17 cellular contexts compared by ENCODE assay signal in the genomic region with DNA sequence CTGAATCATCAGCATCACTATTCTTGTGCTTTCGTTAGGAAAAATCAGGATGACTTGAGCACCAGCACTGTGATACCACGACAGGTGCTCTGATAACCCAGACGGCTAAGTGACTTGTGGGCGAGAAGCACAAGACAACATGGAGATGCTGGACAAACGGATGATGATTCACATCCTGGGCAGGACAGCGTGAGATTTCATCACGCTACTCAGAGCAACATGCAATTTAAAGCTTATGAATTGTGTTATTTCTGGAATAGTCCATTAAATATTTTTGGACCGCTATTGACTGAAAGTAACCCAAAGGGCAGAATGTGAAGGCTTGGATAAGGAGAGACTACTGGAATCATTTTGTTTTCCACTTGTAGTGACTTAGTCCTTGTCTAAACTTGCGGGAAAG.
DNase-seq lines count a peak whose midpoint lies in the region; ATAC-seq and TF ChIP-seq lines count a peak whose summit lies in the region.
"Had no signal": no experiment of that assay in that cellular context is flagged by ENCODE, and none has a peak within 500 bp of the region (broad histone marks: within the 10 kb centered on the region; RNA-seq: fewer than 3 reads in every experiment).

No MANE protein-coding gene starts in this region.

- H3K9me3 Mint-ChIP-seq in CD4-positive, alpha-beta T cell, result no peaks in the 10 kb centered on the region
- H3K9me3 Mint-ChIP-seq: GM23338 had no signal

- peak; percentile 28 for DNase-seq in DMS53 (lab: John Stamatoyannopoulos, UW)
- no peak for DNase-seq in DMS53 treated with DMSO at 0.1 percent for 48 hours (lab: John Stamatoyannopoulos, UW; ENCODE audit: unreplicated experiment)
- DNase-seq in RPMI7951 (ENCODE audit: low read depth), result peak; percentile 26
- DNase-seq in fibroblast of gingiva (ENCODE audit: low read depth), result peak; percentile 92
- DNase-seq in NCI-H2227 treated with DMSO at 0.1 percent for 48 hours (lab: John Stamatoyannopoulos, UW), result no peak
- no peak for DNase-seq in CD4-positive, alpha-beta T cell
- DNase-seq in superior temporal gyrus (ENCODE audit: extremely low spot score), result no peak
- DNase-seq: dorsolateral prefrontal cortex; head of caudate nucleus; NCI-H1092; NCI-H526 treated with DMSO at 0.1 percent for 48 hours; stimulated activated CD4-positive, alpha-beta T cell treated with anti-CD3 and anti-CD28 coated beads, Interleukin-12 subunit alpha, Interleukin-12 subunit beta, amount 100 ng/mL, for 4 hours; WERI-Rb-1 had no signal

- peak overlapping the region; percentile 72 for H3K9ac ChIP-seq in skeletal muscle satellite cell (ENCODE audit: low read depth, low read length)

- POLR2A ChIA-PET in CD4-positive, alpha-beta T cell (lab: Charles Lee), result no interaction called here

- no peak overlapping the region for H3K27ac ChIP-seq in CD4-positive, alpha-beta T cell (ENCODE audit: low read depth, low read length)
- H3K27ac ChIP-seq: 22Rv1, dorsolateral prefrontal cortex, WERI-Rb-1 had no signal

- H3K4me3 ChIP-seq in skeletal muscle satellite cell (ENCODE audit: low read length), result peak overlapping the region; percentile 23
- H3K4me3 ChIP-seq: dorsolateral prefrontal cortex, GM23338 had no signal

- H3K27ac Mint-ChIP-seq in CD4-positive, alpha-beta T cell, result no peak overlapping the region
- H3K27ac Mint-ChIP-seq: GM23338, type B pancreatic cell had no signal

- ATAC-seq in CD4-positive, alpha-beta T cell (ENCODE audit: poor library complexity), result no peak
- ATAC-seq: GM23338 had no signal

- no peaks in the 10 kb centered on the region for H3K27me3 ChIP-seq in skeletal muscle satellite cell (ENCODE audit: control insufficient read depth, insufficient read depth, low read length)
- H3K27me3 ChIP-seq in CD4-positive, alpha-beta T cell (ENCODE audit: control insufficient read depth, insufficient read depth, low read length), result no peaks in the 10 kb centered on the region
- H3K27me3 ChIP-seq: dorsolateral prefrontal cortex had no signal

- TF ChIP-seq CTCF in CD4-positive, alpha-beta T cell (IDR thresholded peaks at IDR 0.05), result no peak

- no peaks in the 10 kb centered on the region for H3K36me3 Mint-ChIP-seq in CD4-positive, alpha-beta T cell (ENCODE audit: low read depth)
- H3K36me3 Mint-ChIP-seq: type B pancreatic cell had no signal

- H3K4me1 ChIP-seq in skeletal muscle satellite cell (ENCODE audit: control insufficient read depth, insufficient read depth, low read length), result peaks cover 65% of the 10 kb centered on the region

- no peaks in the 10 kb centered on the region for H3K4me1 Mint-ChIP-seq in CD4-positive, alpha-beta T cell (ENCODE audit: low read depth)

- H3K9me3 ChIP-seq in skeletal muscle satellite cell (replicated peaks; ENCODE audit: low read length), result no peaks in the 10 kb centered on the region
- no peaks in the 10 kb centered on the region for H3K9me3 ChIP-seq in CD4-positive, alpha-beta T cell (ENCODE audit: control insufficient read depth, low read length)

- H3K4me3 Mint-ChIP-seq in CD4-positive, alpha-beta T cell, result no peak overlapping the region
- H3K4me3 Mint-ChIP-seq: GM23338, type B pancreatic cell had no signal

- intact Hi-C loops in CD4-positive, alpha-beta T cell (cut with DNase I, micrococcal nuclease), result no loop called here

- no peaks in the 10 kb centered on the region for H3K36me3 ChIP-seq in skeletal muscle satellite cell (ENCODE audit: insufficient read depth, low read length)
- H3K36me3 ChIP-seq: WERI-Rb-1 had no signal

- peak overlapping the region; percentile 66 for H3K4me2 ChIP-seq in skeletal muscle satellite cell (ENCODE audit: low read length)
- H3K4me2 ChIP-seq: GM23338 had no signal

- CTCF ChIA-PET in CD4-positive, alpha-beta T cell (lab: Charles Lee), result no interaction called here

- H3K27me3 Mint-ChIP-seq in CD4-positive, alpha-beta T cell, result peaks cover 7% of the 10 kb centered on the region
- H3K27me3 Mint-ChIP-seq: type B pancreatic cell had no signal

Comparison
In these comparisons a context has a peak if more than half of its experiments do, and no peak if none do; other contexts are left out.
1. DNase-seq: peak in DMS53 (single experiment), RPMI7951 (single experiment) and fibroblast of gingiva (single experiment); none in DMS53 treated with DMSO at 0.1 percent for 48 hours (single experiment), NCI-H2227 treated with DMSO at 0.1 percent for 48 hours (single experiment), CD4-positive, alpha-beta T cell (0 of 10) and superior temporal gyrus (single experiment).